1 cellular context compared by ENCODE assay signal in the genomic region with DNA sequence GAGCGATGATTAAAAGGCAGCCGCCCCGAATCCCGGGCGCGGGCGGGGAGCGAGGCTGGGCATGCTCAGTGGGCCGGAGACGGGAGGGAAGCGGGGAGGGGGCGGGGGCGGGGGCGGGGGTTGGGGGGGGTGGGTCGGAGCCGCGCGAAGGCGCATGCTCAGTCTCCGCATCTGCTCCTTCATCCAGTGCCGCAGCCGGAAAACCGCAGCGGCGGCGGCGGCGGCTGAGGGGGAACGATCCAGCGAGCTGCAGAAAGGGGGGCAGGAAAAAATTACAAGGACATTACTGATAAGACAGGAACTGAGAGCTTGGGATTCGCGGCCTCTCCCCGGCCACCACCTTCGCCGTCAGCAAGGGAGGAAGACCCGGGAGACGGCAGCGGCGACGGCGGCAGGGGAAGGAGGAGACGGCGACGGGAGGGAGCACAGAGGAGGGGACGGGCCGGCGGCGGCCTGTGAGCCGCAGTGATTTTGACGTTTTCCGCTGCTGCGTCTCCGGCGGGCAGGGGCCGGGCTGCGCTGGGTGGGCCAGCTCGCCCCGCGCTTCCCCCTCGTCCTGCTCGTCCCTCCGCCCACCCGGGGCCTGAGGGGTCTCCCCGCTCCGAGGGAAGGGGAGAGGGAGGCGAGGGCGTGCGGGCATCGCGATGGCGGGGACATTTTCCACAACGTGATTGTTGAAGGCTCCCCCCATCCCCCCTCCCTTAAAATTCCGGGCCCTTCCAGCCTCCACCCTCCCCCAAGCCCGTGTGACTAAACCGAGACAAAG.
TF ChIP-seq lines count a peak whose summit lies in the region.

A gene with protein sequence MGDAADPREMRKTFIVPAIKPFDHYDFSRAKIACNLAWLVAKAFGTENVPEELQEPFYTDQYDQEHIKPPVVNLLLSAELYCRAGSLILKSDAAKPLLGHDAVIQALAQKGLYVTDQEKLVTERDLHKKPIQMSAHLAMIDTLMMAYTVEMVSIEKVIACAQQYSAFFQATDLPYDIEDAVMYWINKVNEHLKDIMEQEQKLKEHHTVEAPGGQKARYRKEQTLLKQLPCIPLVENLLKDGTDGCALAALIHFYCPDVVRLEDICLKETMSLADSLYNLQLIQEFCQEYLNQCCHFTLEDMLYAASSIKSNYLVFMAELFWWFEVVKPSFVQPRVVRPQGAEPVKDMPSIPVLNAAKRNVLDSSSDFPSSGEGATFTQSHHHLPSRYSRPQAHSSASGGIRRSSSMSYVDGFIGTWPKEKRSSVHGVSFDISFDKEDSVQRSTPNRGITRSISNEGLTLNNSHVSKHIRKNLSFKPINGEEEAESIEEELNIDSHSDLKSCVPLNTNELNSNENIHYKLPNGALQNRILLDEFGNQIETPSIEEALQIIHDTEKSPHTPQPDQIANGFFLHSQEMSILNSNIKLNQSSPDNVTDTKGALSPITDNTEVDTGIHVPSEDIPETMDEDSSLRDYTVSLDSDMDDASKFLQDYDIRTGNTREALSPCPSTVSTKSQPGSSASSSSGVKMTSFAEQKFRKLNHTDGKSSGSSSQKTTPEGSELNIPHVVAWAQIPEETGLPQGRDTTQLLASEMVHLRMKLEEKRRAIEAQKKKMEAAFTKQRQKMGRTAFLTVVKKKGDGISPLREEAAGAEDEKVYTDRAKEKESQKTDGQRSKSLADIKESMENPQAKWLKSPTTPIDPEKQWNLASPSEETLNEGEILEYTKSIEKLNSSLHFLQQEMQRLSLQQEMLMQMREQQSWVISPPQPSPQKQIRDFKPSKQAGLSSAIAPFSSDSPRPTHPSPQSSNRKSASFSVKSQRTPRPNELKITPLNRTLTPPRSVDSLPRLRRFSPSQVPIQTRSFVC (N-terminal part only) (plus strand): TSS at position 161 of the 766 bp plus-strand sequence. CDS start 935 bp downstream, outside the sequence.

TF ChIP-seq in HepG2, 621 proteins besides CTCF, POLR2A, EP300 and RAD21 (continued from another document and continues in another):
- TF ChIP-seq HIVEP1 (CRISPR knock-in tag; IDR thresholded peaks at IDR 0.05) (peak; percentile 44; the same call in 1 of the 2 replicates), ZNF572 (CRISPR knock-in tag; IDR thresholded peaks at IDR 0.05) (peak; percentile 77; the same call in 1 of the 2 replicates), PHF21A (CRISPR knock-in tag; IDR thresholded peaks at IDR 0.05) (peak; percentile 84), CBX1 (IDR thresholded peaks at IDR 0.05; ENCODE audit: low read depth) (no peak), ZNF746 (CRISPR knock-in tag; IDR thresholded peaks at IDR 0.05) (0 out of 2 replicates have a peak, but pooled peaks have one; percentile 29), KDM5A (IDR thresholded peaks at IDR 0.05; ENCODE audit: borderline replicate concordance, low read length) (peak; percentile 19; the same call in 1 of the 2 replicates), SMAD3 (CRISPR knock-in tag; IDR thresholded peaks at IDR 0.05) (0 out of 2 replicates have a peak, but pooled peaks have one; percentile 12), ZFY (CRISPR knock-in tag; IDR thresholded peaks at IDR 0.05) (peak; percentile 73; the same call in 1 of the 2 replicates), AHR (CRISPR knock-in tag; IDR thresholded peaks at IDR 0.05) (0 out of 2 replicates have a peak, but pooled peaks have one; percentile 63), ELF3 (CRISPR knock-in tag; IDR thresholded peaks at IDR 0.05) (peak; percentile 41; the same call in 1 of the 2 replicates), TMF1 (CRISPR knock-in tag; IDR thresholded peaks at IDR 0.05; ENCODE audit: low read depth) (0 out of 2 replicates have a peak, but pooled peaks have one; percentile 25), HDAC1 (CRISPR knock-in tag; IDR thresholded peaks at IDR 0.05) (peak; percentile 65), ZNF24 (IDR thresholded peaks at IDR 0.05) (no peak), ZNF766 (CRISPR knock-in tag; IDR thresholded peaks at IDR 0.05; ENCODE audit: borderline replicate concordance) (no peak), HNRNPLL (IDR thresholded peaks at IDR 0.05; ENCODE audit: low read depth, low read length, poor library complexity, severe bottlenecking) (peak; percentile 56), FOXK1 (CRISPR knock-in tag; IDR thresholded peaks at IDR 0.05; ENCODE audit: borderline replicate concordance, low read depth) (no peak), JARID2 (CRISPR knock-in tag; IDR thresholded peaks at IDR 0.05; ENCODE audit: insufficient replicate concordance) (no peak), CHCHD3 (CRISPR knock-in tag; IDR thresholded peaks at IDR 0.05) (0 out of 2 replicates have a peak, but pooled peaks have one; percentile 19), TAF1 (CRISPR knock-in tag; IDR thresholded peaks at IDR 0.05) (peak; percentile 63), YY1 (IDR thresholded peaks at IDR 0.05; ENCODE audit: insufficient read depth, insufficient replicate concordance, low read depth, low read length) (peak; percentile 3), SKI (IDR thresholded peaks at IDR 0.05; ENCODE audit: partially characterized antibody) (peak; percentile 77), ZFYVE20 (CRISPR knock-in tag; IDR thresholded peaks at IDR 0.05; ENCODE audit: borderline replicate concordance, low read depth) (0 out of 2 replicates have a peak, but pooled peaks have one; percentile 39), CHD2 (IDR thresholded peaks at IDR 0.05; ENCODE audit: low read depth, low read length) (peak; percentile 85), ZBTB14 (CRISPR knock-in tag; IDR thresholded peaks at IDR 0.05) (no peak), ZNF431 (CRISPR knock-in tag; IDR thresholded peaks at IDR 0.05; ENCODE audit: borderline replicate concordance, low read depth) (peak; percentile 22; the same call in 1 of the 2 replicates), ZBTB44 (CRISPR knock-in tag; IDR thresholded peaks at IDR 0.05) (no peak), CCDC6 (CRISPR knock-in tag; IDR thresholded peaks at IDR 0.05) (peak; percentile 68), HOXA9 (CRISPR knock-in tag; IDR thresholded peaks at IDR 0.05; ENCODE audit: borderline replicate concordance) (peak; percentile 60; the same call in 1 of the 2 replicates), ZIK1 (CRISPR knock-in tag; IDR thresholded peaks at IDR 0.05; ENCODE audit: borderline replicate concordance, low read depth) (no peak), KDM2A (CRISPR knock-in tag; IDR thresholded peaks at IDR 0.05; ENCODE audit: borderline replicate concordance, low read depth) (peak; percentile 89), ZBTB7B (CRISPR knock-in tag; IDR thresholded peaks at IDR 0.05) (0 out of 2 replicates have a peak, but pooled peaks have one; percentile 24), ELF1 (CRISPR knock-in tag; IDR thresholded peaks at IDR 0.05) (0 out of 2 replicates have a peak, but pooled peaks have one; percentile 14), ZNF605 (CRISPR knock-in tag; IDR thresholded peaks at IDR 0.05) (peak; percentile 65; the same call in 1 of the 2 replicates)
- TF ChIP-seq, protein P1, sequence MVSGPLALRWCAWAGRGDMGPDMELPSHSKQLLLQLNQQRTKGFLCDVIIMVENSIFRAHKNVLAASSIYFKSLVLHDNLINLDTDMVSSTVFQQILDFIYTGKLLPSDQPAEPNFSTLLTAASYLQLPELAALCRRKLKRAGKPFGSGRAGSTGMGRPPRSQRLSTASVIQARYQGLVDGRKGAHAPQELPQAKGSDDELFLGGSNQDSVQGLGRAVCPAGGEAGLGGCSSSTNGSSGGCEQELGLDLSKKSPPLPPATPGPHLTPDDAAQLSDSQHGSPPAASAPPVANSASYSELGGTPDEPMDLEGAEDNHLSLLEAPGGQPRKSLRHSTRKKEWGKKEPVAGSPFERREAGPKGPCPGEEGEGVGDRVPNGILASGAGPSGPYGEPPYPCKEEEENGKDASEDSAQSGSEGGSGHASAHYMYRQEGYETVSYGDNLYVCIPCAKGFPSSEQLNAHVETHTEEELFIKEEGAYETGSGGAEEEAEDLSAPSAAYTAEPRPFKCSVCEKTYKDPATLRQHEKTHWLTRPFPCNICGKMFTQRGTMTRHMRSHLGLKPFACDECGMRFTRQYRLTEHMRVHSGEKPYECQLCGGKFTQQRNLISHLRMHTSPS (CRISPR knock-in tag; IDR thresholded peaks at IDR 0.05; ENCODE audit: low read depth), result no peak
- TF ChIP-seq, protein P2, sequence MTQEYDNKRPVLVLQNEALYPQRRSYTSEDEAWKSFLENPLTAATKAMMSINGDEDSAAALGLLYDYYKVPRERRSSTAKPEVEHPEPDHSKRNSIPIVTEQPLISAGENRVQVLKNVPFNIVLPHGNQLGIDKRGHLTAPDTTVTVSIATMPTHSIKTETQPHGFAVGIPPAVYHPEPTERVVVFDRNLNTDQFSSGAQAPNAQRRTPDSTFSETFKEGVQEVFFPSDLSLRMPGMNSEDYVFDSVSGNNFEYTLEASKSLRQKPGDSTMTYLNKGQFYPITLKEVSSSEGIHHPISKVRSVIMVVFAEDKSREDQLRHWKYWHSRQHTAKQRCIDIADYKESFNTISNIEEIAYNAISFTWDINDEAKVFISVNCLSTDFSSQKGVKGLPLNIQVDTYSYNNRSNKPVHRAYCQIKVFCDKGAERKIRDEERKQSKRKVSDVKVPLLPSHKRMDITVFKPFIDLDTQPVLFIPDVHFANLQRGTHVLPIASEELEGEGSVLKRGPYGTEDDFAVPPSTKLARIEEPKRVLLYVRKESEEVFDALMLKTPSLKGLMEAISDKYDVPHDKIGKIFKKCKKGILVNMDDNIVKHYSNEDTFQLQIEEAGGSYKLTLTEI (CRISPR knock-in tag; conservative IDR thresholded peaks at IDR 0.05), result no peak
- TF ChIP-seq, protein P3, sequence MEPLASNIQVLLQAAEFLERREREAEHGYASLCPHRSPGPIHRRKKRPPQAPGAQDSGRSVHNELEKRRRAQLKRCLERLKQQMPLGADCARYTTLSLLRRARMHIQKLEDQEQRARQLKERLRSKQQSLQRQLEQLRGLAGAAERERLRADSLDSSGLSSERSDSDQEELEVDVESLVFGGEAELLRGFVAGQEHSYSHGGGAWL (CRISPR knock-in tag; IDR thresholded peaks at IDR 0.05), result peak; percentile 67; the same call in 1 of the 2 replicates
- TF ChIP-seq, protein P4, sequence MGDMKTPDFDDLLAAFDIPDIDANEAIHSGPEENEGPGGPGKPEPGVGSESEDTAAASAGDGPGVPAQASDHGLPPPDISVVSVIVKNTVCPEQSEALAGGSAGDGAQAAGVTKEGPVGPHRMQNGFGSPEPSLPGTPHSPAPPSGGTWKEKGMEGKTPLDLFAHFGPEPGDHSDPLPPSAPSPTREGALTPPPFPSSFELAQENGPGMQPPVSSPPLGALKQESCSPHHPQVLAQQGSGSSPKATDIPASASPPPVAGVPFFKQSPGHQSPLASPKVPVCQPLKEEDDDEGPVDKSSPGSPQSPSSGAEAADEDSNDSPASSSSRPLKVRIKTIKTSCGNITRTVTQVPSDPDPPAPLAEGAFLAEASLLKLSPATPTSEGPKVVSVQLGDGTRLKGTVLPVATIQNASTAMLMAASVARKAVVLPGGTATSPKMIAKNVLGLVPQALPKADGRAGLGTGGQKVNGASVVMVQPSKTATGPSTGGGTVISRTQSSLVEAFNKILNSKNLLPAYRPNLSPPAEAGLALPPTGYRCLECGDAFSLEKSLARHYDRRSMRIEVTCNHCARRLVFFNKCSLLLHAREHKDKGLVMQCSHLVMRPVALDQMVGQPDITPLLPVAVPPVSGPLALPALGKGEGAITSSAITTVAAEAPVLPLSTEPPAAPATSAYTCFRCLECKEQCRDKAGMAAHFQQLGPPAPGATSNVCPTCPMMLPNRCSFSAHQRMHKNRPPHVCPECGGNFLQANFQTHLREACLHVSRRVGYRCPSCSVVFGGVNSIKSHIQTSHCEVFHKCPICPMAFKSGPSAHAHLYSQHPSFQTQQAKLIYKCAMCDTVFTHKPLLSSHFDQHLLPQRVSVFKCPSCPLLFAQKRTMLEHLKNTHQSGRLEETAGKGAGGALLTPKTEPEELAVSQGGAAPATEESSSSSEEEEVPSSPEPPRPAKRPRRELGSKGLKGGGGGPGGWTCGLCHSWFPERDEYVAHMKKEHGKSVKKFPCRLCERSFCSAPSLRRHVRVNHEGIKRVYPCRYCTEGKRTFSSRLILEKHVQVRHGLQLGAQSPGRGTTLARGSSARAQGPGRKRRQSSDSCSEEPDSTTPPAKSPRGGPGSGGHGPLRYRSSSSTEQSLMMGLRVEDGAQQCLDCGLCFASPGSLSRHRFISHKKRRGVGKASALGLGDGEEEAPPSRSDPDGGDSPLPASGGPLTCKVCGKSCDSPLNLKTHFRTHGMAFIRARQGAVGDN (CRISPR knock-in tag; IDR thresholded peaks at IDR 0.05), result peak; percentile 81
- TF ChIP-seq, protein P5, sequence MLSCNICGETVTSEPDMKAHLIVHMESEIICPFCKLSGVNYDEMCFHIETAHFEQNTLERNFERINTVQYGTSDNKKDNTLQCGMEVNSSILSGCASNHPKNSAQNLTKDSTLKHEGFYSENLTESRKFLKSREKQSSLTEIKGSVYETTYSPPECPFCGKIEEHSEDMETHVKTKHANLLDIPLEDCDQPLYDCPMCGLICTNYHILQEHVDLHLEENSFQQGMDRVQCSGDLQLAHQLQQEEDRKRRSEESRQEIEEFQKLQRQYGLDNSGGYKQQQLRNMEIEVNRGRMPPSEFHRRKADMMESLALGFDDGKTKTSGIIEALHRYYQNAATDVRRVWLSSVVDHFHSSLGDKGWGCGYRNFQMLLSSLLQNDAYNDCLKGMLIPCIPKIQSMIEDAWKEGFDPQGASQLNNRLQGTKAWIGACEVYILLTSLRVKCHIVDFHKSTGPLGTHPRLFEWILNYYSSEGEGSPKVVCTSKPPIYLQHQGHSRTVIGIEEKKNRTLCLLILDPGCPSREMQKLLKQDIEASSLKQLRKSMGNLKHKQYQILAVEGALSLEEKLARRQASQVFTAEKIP (CRISPR knock-in tag; IDR thresholded peaks at IDR 0.05; ENCODE audit: borderline replicate concordance), result no peak
